8 cellular contexts compared by ENCODE assay signal in genomic region chr22:19942886-19943664, GRCh38. TPM values are rescaled to one million over a fixed set of nuclear protein-coding genes. Genes with fewer than 3 reads are reported as not detected.
DNase-seq lines count a peak whose midpoint lies in the region; ATAC-seq and TF ChIP-seq lines count a peak whose summit lies in the region.

No MANE protein-coding gene starts in this region.

- H3K4me3 Mint-ChIP-seq in activated T-cell treated with anti-CD3 and anti-CD28 coated beads, Interleukin-2, amount 50 U/mL, for 24 hours, result peak overlapping the region; percentile 93
- peak overlapping the region; percentile 91 for H3K4me3 Mint-ChIP-seq in dendritic cell treated with granulocyte-macrophage colony-stimulating factor and Interleukin-4, amounts not matched to agents 40 ng/mL and 50 ng/mL, for 4 days

- H3K4me3 ChIP-seq in mononuclear cell (ENCODE audit: low read length) (peak overlapping the region; percentile 56), upper lobe of right lung (peak overlapping the region; percentile 88)

- intact Hi-C loops in dendritic cell treated with granulocyte-macrophage colony-stimulating factor and Interleukin-4, amounts not matched to agents 40 ng/mL and 50 ng/mL, for 4 days (cut with micrococcal nuclease), result no loop called here
- intact Hi-C loops in upper lobe of right lung (cut with DNase I), result no loop called here

- H3K27ac ChIP-seq in upper lobe of right lung, result peak overlapping the region; percentile 96

- H3K36me3 Mint-ChIP-seq in activated T-cell treated with anti-CD3 and anti-CD28 coated beads, Interleukin-2, amount 50 U/mL, for 24 hours (ENCODE audit: low read depth), result peaks cover 42% of the 10 kb centered on the region
- peaks cover 22% of the 10 kb centered on the region for H3K36me3 Mint-ChIP-seq in dendritic cell treated with granulocyte-macrophage colony-stimulating factor and Interleukin-4, amounts not matched to agents 40 ng/mL and 50 ng/mL, for 4 days (ENCODE audit: low read depth)

- DNase-seq in activated T-cell treated with anti-CD3 and anti-CD28 coated beads, Interleukin-2, amount 50 U/mL, for 24 hours, result peak; percentile 47
- no peak for DNase-seq in activated T-cell treated with anti-CD3 and anti-CD28 coated beads, Interleukin-2, amount 50 U/mL, for 1 hour
- DNase-seq in OCI-M1 (lab: John Stamatoyannopoulos, UW) (peak; percentile 77), upper lobe of right lung (peak; percentile 49), DMS53 (lab: John Stamatoyannopoulos, UW) (no peak)

- ATAC-seq in upper lobe of right lung (peak; percentile 46), GM18520 (IDR thresholded peaks at IDR 0.05; ENCODE audit: unreplicated experiment) (no peak)

- H3K9me3 ChIP-seq in mononuclear cell (ENCODE audit: low read depth, low read length) (no peaks in the 10 kb centered on the region), upper lobe of right lung (no peaks in the 10 kb centered on the region)

- H3K27me3 ChIP-seq in mononuclear cell (ENCODE audit: insufficient read depth, low read length), result no peaks in the 10 kb centered on the region
- H3K27me3 ChIP-seq in upper lobe of right lung, result no peaks in the 10 kb centered on the region

- H3K4me1 Mint-ChIP-seq in activated T-cell treated with anti-CD3 and anti-CD28 coated beads, Interleukin-2, amount 50 U/mL, for 24 hours (ENCODE audit: low read depth), result peaks cover 47% of the 10 kb centered on the region
- peaks cover 69% of the 10 kb centered on the region for H3K4me1 Mint-ChIP-seq in dendritic cell treated with granulocyte-macrophage colony-stimulating factor and Interleukin-4, amounts not matched to agents 40 ng/mL and 50 ng/mL, for 4 days (ENCODE audit: low read depth)

- no peaks in the 10 kb centered on the region for H3K9me3 Mint-ChIP-seq in activated T-cell treated with anti-CD3 and anti-CD28 coated beads, Interleukin-2, amount 50 U/mL, for 24 hours
- H3K9me3 Mint-ChIP-seq in dendritic cell treated with granulocyte-macrophage colony-stimulating factor and Interleukin-4, amounts not matched to agents 40 ng/mL and 50 ng/mL, for 4 days, result no peaks in the 10 kb centered on the region

- no peaks in the 10 kb centered on the region for H3K27me3 Mint-ChIP-seq in activated T-cell treated with anti-CD3 and anti-CD28 coated beads, Interleukin-2, amount 50 U/mL, for 24 hours
- H3K27me3 Mint-ChIP-seq in dendritic cell treated with granulocyte-macrophage colony-stimulating factor and Interleukin-4, amounts not matched to agents 40 ng/mL and 50 ng/mL, for 4 days, result no peaks in the 10 kb centered on the region

- no peak for TF ChIP-seq CTCF in upper lobe of right lung (IDR thresholded peaks at IDR 0.05)

- peaks cover 53% of the 10 kb centered on the region for H3K4me1 ChIP-seq in mononuclear cell (ENCODE audit: insufficient read depth, low read length)
- H3K4me1 ChIP-seq in upper lobe of right lung, result peaks cover 44% of the 10 kb centered on the region

- H3K36me3 ChIP-seq in upper lobe of right lung, result no peaks in the 10 kb centered on the region

- peak overlapping the region; percentile 96 for H3K27ac Mint-ChIP-seq in activated T-cell treated with anti-CD3 and anti-CD28 coated beads, Interleukin-2, amount 50 U/mL, for 24 hours
- peak overlapping the region; percentile 99 for H3K27ac Mint-ChIP-seq in dendritic cell treated with granulocyte-macrophage colony-stimulating factor and Interleukin-4, amounts not matched to agents 40 ng/mL and 50 ng/mL, for 4 days

RNA-seq across cellular contexts. Expression of gene TXNRD2, which starts 1.5 kb away (rescaled TPM):
- total RNA-seq in mononuclear cell, result 11.3 TPM
- total RNA-seq in upper lobe of right lung, result 40.7 TPM

RNA-seq across cellular contexts. Expression of gene COMT, which starts 1.5 kb away (rescaled TPM):
- total RNA-seq in mononuclear cell, result 50.4 TPM
- 175 TPM for total RNA-seq in upper lobe of right lung

Comparison
In these comparisons a context has a peak if more than half of its experiments do, and no peak if none do; other contexts are left out.
1. DNase-seq: peak in activated T-cell treated with anti-CD3 and anti-CD28 coated beads, Interleukin-2, amount 50 U/mL, for 24 hours (single experiment), OCI-M1 (single experiment) and upper lobe of right lung (single experiment); none in activated T-cell treated with anti-CD3 and anti-CD28 coated beads, Interleukin-2, amount 50 U/mL, for 1 hour (single experiment) and DMS53 (single experiment).